Comparison of ENCODE assay signal across 1 cellular context in genomic region chr10:26157734-26158133, GRCh38.
TF ChIP-seq lines count a peak whose summit lies in the region.

No MANE protein-coding gene starts in this region.

TF ChIP-seq in HCT116, 20 proteins besides CTCF, POLR2A, EP300 and RAD21 (continued from another document):
- TF ChIP-seq ZBTB33 (IDR thresholded peaks at IDR 0.05; ENCODE audit: extremely low read depth, insufficient replicate concordance, low read length): no peak
- TF ChIP-seq MAX (IDR thresholded peaks at IDR 0.05): no peak
- TF ChIP-seq ELF1 (IDR thresholded peaks at IDR 0.05; ENCODE audit: borderline replicate concordance, low read depth): no peak
- no peak for TF ChIP-seq ZFX (IDR thresholded peaks at IDR 0.05)
